ENCODE assay signal across 8 cellular contexts in the genomic region with DNA sequence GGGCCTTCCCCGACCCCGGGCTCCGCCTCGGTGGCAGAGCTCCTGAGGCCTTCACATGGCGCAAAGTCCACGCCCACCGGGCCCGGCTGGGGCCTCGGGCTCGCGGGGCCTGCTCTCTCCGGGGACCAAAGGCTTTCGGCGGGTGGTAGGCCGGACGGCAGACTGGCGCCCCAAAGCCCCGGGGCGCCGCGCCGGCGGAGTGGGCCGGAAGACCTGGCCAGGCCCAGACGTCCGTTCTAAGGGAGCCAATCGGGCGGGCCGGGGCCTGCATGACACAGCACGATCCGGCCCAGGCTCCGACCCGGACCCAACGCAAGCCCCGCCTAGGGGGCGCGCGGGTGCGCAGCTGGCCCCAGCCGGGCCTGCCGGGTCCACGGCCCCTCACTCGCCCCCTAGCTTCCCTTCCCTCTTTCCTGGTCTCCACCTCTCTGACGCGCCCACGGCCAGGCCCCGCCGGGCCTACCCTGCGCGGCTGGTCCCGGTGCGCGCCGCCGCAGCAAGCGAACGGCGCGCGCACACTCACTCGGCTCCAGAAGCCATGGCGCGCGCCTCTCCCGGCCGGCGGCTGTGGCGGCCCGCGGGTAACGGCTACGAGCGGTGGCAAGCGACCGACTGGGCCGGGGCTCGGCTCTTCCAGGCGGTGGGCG. TPM values are rescaled to one million over a fixed set of nuclear protein-coding genes. Genes with fewer than 3 reads are reported as not detected.
DNase-seq lines count a peak whose midpoint lies in the region; ATAC-seq and TF ChIP-seq lines count a peak whose summit lies in the region.

No MANE protein-coding gene starts in this region.

- H3K36me3 ChIP-seq in CD8-positive, alpha-beta T cell (ENCODE audit: insufficient read depth, low read length), result peaks cover 10% of the 10 kb centered on the region
- peaks cover 80% of the 10 kb centered on the region for H3K36me3 ChIP-seq in endodermal cell (ENCODE audit: control insufficient read depth, insufficient read depth, low read length)

- H3K4me1 Mint-ChIP-seq in CD8-positive, alpha-beta T cell (ENCODE audit: low read depth), result peaks cover 49% of the 10 kb centered on the region
- H3K4me1 Mint-ChIP-seq in activated CD8-positive, alpha-beta memory T cell treated with anti-CD3 and anti-CD28 coated beads, Interleukin-2, amount 10 ng/mL, durations not matched to agents 7 days and 5 days, result peaks cover 67% of the 10 kb centered on the region
- H3K4me1 Mint-ChIP-seq in endodermal cell (peaks cover 28% of the 10 kb centered on the region), mesothelial cell of epicardium (peaks cover 38% of the 10 kb centered on the region)

- peak; percentile 40 to 83 (median 73) for DNase-seq in CD8-positive, alpha-beta T cell
- peak; percentile 82 for DNase-seq in NCI-H82 (lab: John Stamatoyannopoulos, UW)
- DNase-seq in activated CD8-positive, alpha-beta memory T cell treated with anti-CD3 and anti-CD28 coated beads, Interleukin-2, amount 10 ng/mL, durations not matched to agents 7 days and 5 days, result peak; percentile 86
- peak; percentile 92 for DNase-seq in endodermal cell
- DNase-seq in mesothelial cell of epicardium (ENCODE audit: low spot score in 2 of 2, unreplicated experiment in 2 of 2), result peak; percentile 55 to 80
- peak; percentile 42 to 60 for DNase-seq in stimulated activated CD8-positive, alpha-beta memory T cell treated with anti-CD3 and anti-CD28 coated beads, Interleukin-15, amount 100 ng/mL, for 4 hours (ENCODE audit: low read depth in 2 of 2)

- peaks cover 49% of the 10 kb centered on the region for H3K4me1 ChIP-seq in CD8-positive, alpha-beta T cell (ENCODE audit: insufficient read depth, low read length)
- H3K4me1 ChIP-seq in endodermal cell (ENCODE audit: control insufficient read depth, insufficient read depth, low read length), result no peaks in the 10 kb centered on the region

- H3K4me3 Mint-ChIP-seq in CD8-positive, alpha-beta T cell, result peak overlapping the region; percentile 93
- H3K4me3 Mint-ChIP-seq in activated CD8-positive, alpha-beta memory T cell treated with anti-CD3 and anti-CD28 coated beads, Interleukin-2, amount 10 ng/mL, durations not matched to agents 7 days and 5 days, result peak overlapping the region; percentile 79
- peak overlapping the region; percentile 97 for H3K4me3 Mint-ChIP-seq in endodermal cell
- peak overlapping the region; percentile 92 for H3K4me3 Mint-ChIP-seq in mesothelial cell of epicardium

- no peaks in the 10 kb centered on the region for H3K9me3 Mint-ChIP-seq in CD8-positive, alpha-beta T cell
- H3K9me3 Mint-ChIP-seq in activated CD8-positive, alpha-beta memory T cell treated with anti-CD3 and anti-CD28 coated beads, Interleukin-2, amount 10 ng/mL, durations not matched to agents 7 days and 5 days (ENCODE audit: low read depth), result no peaks in the 10 kb centered on the region
- H3K9me3 Mint-ChIP-seq in endodermal cell (no peaks in the 10 kb centered on the region), mesothelial cell of epicardium (no peaks in the 10 kb centered on the region)

- ATAC-seq in CD8-positive, alpha-beta T cell, result peak; percentile 49
- ATAC-seq in GM19372 (IDR thresholded peaks at IDR 0.05; ENCODE audit: low read depth, unreplicated experiment), result peak; percentile 46
- ATAC-seq in HG03520 (IDR thresholded peaks at IDR 0.05; ENCODE audit: unreplicated experiment), result peak; percentile 45
- peak; percentile 71 for ATAC-seq in activated CD8-positive, alpha-beta memory T cell treated with anti-CD3 and anti-CD28 coated beads, Interleukin-2, amount 10 ng/mL, durations not matched to agents 7 days and 5 days

- WGBS in endodermal cell (ENCODE audit: insufficient coverage in 1 of 2, insufficient read length in 1 of 2), 2 experiments, result 0% methylated on average over 35 to 79 of the region's 79 CpGs

- peak overlapping the region; percentile 93 for H3K4me3 ChIP-seq in CD8-positive, alpha-beta T cell (ENCODE audit: low read depth, low read length)
- H3K4me3 ChIP-seq in endodermal cell (ENCODE audit: low read length), result peak overlapping the region; percentile 100

- H3K27ac ChIP-seq in CD8-positive, alpha-beta T cell (ENCODE audit: low read depth, low read length), result peak overlapping the region; percentile 94
- peak overlapping the region; percentile 99 for H3K27ac ChIP-seq in endodermal cell (ENCODE audit: low read depth, low read length)

- intact Hi-C loops in CD8-positive, alpha-beta T cell (cut with DNase I, micrococcal nuclease), result loop anchor here (1.0 to 10.0 kb wide), 11 partner anchors 8 to 615 kb away; partner anchors contain the start of genes DNAJB5 (in 2 of the 2), PIGO (in 2 of the 2), CCL27 (in 1 of the 2) and DNAI1 (in 1 of the 2)

- peaks cover 36% of the 10 kb centered on the region for H3K36me3 Mint-ChIP-seq in CD8-positive, alpha-beta T cell
- peaks cover 51% of the 10 kb centered on the region for H3K36me3 Mint-ChIP-seq in activated CD8-positive, alpha-beta memory T cell treated with anti-CD3 and anti-CD28 coated beads, Interleukin-2, amount 10 ng/mL, durations not matched to agents 7 days and 5 days
- H3K36me3 Mint-ChIP-seq in endodermal cell (ENCODE audit: low read depth) (peaks cover 70% of the 10 kb centered on the region), mesothelial cell of epicardium (peaks cover 16% of the 10 kb centered on the region)

- H3K27me3 ChIP-seq in CD8-positive, alpha-beta T cell (ENCODE audit: insufficient read depth, low read length), result no peaks in the 10 kb centered on the region
- H3K27me3 ChIP-seq in endodermal cell (ENCODE audit: control insufficient read depth, insufficient read depth, low read length, poor library complexity, severe bottlenecking), result no peaks in the 10 kb centered on the region

- peak overlapping the region; percentile 97 for H3K27ac Mint-ChIP-seq in CD8-positive, alpha-beta T cell
- peak overlapping the region; percentile 96 for H3K27ac Mint-ChIP-seq in activated CD8-positive, alpha-beta memory T cell treated with anti-CD3 and anti-CD28 coated beads, Interleukin-2, amount 10 ng/mL, durations not matched to agents 7 days and 5 days
- H3K27ac Mint-ChIP-seq in endodermal cell (peak overlapping the region; percentile 98), mesothelial cell of epicardium (peak overlapping the region; percentile 98)

- TF ChIP-seq CTCF in CD8-positive, alpha-beta T cell (IDR thresholded peaks at IDR 0.05), result peak; percentile 43
- TF ChIP-seq CTCF in endodermal cell (conservative IDR thresholded peaks at IDR 0.05) (peak; percentile 68), mesothelial cell of epicardium (IDR thresholded peaks at IDR 0.05; ENCODE audit: unreplicated experiment) (peak; percentile 29)

- peak overlapping the region; percentile 99 for H3K9ac ChIP-seq in endodermal cell (ENCODE audit: extremely low read depth, low read length, poor library complexity, severe bottlenecking)

- POLR2A ChIA-PET in CD8-positive, alpha-beta T cell (lab: Charles Lee), result interaction anchor here (0.6 to 2.9 kb wide), 19 partner anchors 8 to 578 kb away, joined by 3 to 27 read pairs (median 5); partner anchors contain the start of genes ATOSB, DCTN3, DNAJB5 and FANCG

- no peaks in the 10 kb centered on the region for H3K27me3 Mint-ChIP-seq in CD8-positive, alpha-beta T cell (ENCODE audit: low read depth)
- no peaks in the 10 kb centered on the region for H3K27me3 Mint-ChIP-seq in activated CD8-positive, alpha-beta memory T cell treated with anti-CD3 and anti-CD28 coated beads, Interleukin-2, amount 10 ng/mL, durations not matched to agents 7 days and 5 days
- H3K27me3 Mint-ChIP-seq in endodermal cell (ENCODE audit: insufficient read depth) (no peaks in the 10 kb centered on the region), mesothelial cell of epicardium (ENCODE audit: low read depth) (no peaks in the 10 kb centered on the region)

- no peaks in the 10 kb centered on the region for H3K9me3 ChIP-seq in CD8-positive, alpha-beta T cell (ENCODE audit: low read length)
- no peaks in the 10 kb centered on the region for H3K9me3 ChIP-seq in endodermal cell (ENCODE audit: control insufficient read depth, low read length)

- CTCF ChIA-PET in CD8-positive, alpha-beta T cell (lab: Charles Lee), result interaction anchor here (0.9 to 14.0 kb wide), 5 partner anchors 21 to 44 kb away, joined by 3 to 147 read pairs (median 4); partner anchors contain the start of genes ATOSB and PIGO
- CTCF ChIA-PET in activated CD8-positive, alpha-beta memory T cell treated with anti-CD3 and anti-CD28 coated beads, Interleukin-2, amount 10 ng/mL, durations not matched to agents 7 days and 5 days (lab: Charles Lee), result interaction anchor here (0.6 to 4.8 kb wide), 15 partner anchors 9 to 370 kb away, joined by 3 to 35 read pairs (median 5); partner anchors contain the start of genes ATOSB, FANCG, PIGO and STOML2

RNA-seq across cellular contexts. Expression of gene VCP, which starts 0.5 kb away (rescaled TPM):
- 100 to 1,000 TPM; 219 to 231 TPM for total RNA-seq in CD8-positive, alpha-beta T cell
- total RNA-seq in activated CD8-positive, alpha-beta memory T cell treated with anti-CD3 and anti-CD28 coated beads, Interleukin-2, amount 10 ng/mL, durations not matched to agents 7 days and 5 days, result 100 to 1,000 TPM; 222 to 298 TPM
- total RNA-seq in endodermal cell (100 to 1,000 TPM; 497 to 510 TPM), mesothelial cell of epicardium (313 to 318 TPM (median 317 TPM) in 3 replicates)
- polyA plus RNA-seq in endodermal cell (2013, experiment 1 of 2), result 225 TPM
- polyA plus RNA-seq in endodermal cell (2013, experiment 2 of 2), result 232 TPM

RNA-seq across cellular contexts. Expression of gene FANCG, which starts 7.8 kb away (rescaled TPM):
- total RNA-seq in CD8-positive, alpha-beta T cell, result 10 to 100 TPM; 15.2 to 19.4 TPM
- 100 to 1,000 TPM; 121 to 141 TPM for total RNA-seq in activated CD8-positive, alpha-beta memory T cell treated with anti-CD3 and anti-CD28 coated beads, Interleukin-2, amount 10 ng/mL, durations not matched to agents 7 days and 5 days
- total RNA-seq in endodermal cell, result 100 to 1,000 TPM in 1 of 2 donors, 10 to 100 TPM in 1; 94.7 to 112 TPM
- 63.6 TPM for polyA plus RNA-seq in endodermal cell (2013, experiment 1 of 2)
- polyA plus RNA-seq in endodermal cell (2013, experiment 2 of 2), result 51.9 TPM
- total RNA-seq in mesothelial cell of epicardium, result 48.8 to 52.2 TPM (median 51.8 TPM) in 3 replicates

RNA-seq across cellular contexts. Expression of gene PIGO, which starts 24.5 kb away (rescaled TPM):
- total RNA-seq in CD8-positive, alpha-beta T cell, result 10 to 100 TPM; 15.1 to 16.4 TPM
- 10 to 100 TPM; 28.5 to 31.6 TPM for total RNA-seq in activated CD8-positive, alpha-beta memory T cell treated with anti-CD3 and anti-CD28 coated beads, Interleukin-2, amount 10 ng/mL, durations not matched to agents 7 days and 5 days
- total RNA-seq in endodermal cell, result 10 to 100 TPM; 29.6 to 34.9 TPM
- polyA plus RNA-seq in endodermal cell (2013, experiment 1 of 2), result 21.1 TPM
- polyA plus RNA-seq in endodermal cell (2013, experiment 2 of 2), result 21.6 TPM
- 28.4 to 31.2 TPM (median 28.9 TPM) in 3 replicates for total RNA-seq in mesothelial cell of epicardium

RNA-seq across cellular contexts. Expression of gene STOML2, which starts 31.0 kb away (rescaled TPM):
- total RNA-seq in CD8-positive, alpha-beta T cell, result 10 to 100 TPM; 30.5 to 31.3 TPM
- 100 to 1,000 TPM; 145 to 169 TPM for total RNA-seq in activated CD8-positive, alpha-beta memory T cell treated with anti-CD3 and anti-CD28 coated beads, Interleukin-2, amount 10 ng/mL, durations not matched to agents 7 days and 5 days
- total RNA-seq in endodermal cell (100 to 1,000 TPM; 158 to 201 TPM), mesothelial cell of epicardium (92.2 to 95.3 TPM (median 93.4 TPM) in 3 replicates)
- 126 TPM for polyA plus RNA-seq in endodermal cell (2013, experiment 1 of 2)
- polyA plus RNA-seq in endodermal cell (2013, experiment 2 of 2), result 118 TPM

RNA-seq across cellular contexts. Expression of gene ATOSB, which starts 43.7 kb away (rescaled TPM):
- total RNA-seq in CD8-positive, alpha-beta T cell, result 1 to 10 TPM; 2.2 to 2.4 TPM
- total RNA-seq in activated CD8-positive, alpha-beta memory T cell treated with anti-CD3 and anti-CD28 coated beads, Interleukin-2, amount 10 ng/mL, durations not matched to agents 7 days and 5 days, result 10 to 100 TPM; 15.9 to 17.1 TPM
- total RNA-seq in endodermal cell (10 to 100 TPM; 21.1 to 22.7 TPM), mesothelial cell of epicardium (19.2 to 21.7 TPM (median 21.0 TPM) in 3 replicates)
- polyA plus RNA-seq in endodermal cell (2013, experiment 1 of 2), result 28.0 TPM
- polyA plus RNA-seq in endodermal cell (2013, experiment 2 of 2), result 30.0 TPM

Comparison
In these comparisons a context has a peak if more than half of its experiments do, and no peak if none do; other contexts are left out.
1. Peak in every context shown above with its lines: DNase-seq, ATAC-seq, H3K4me3 ChIP-seq and H3K27ac ChIP-seq.